Comparison of ENCODE assay signal across 8 cellular contexts in the genomic region with DNA sequence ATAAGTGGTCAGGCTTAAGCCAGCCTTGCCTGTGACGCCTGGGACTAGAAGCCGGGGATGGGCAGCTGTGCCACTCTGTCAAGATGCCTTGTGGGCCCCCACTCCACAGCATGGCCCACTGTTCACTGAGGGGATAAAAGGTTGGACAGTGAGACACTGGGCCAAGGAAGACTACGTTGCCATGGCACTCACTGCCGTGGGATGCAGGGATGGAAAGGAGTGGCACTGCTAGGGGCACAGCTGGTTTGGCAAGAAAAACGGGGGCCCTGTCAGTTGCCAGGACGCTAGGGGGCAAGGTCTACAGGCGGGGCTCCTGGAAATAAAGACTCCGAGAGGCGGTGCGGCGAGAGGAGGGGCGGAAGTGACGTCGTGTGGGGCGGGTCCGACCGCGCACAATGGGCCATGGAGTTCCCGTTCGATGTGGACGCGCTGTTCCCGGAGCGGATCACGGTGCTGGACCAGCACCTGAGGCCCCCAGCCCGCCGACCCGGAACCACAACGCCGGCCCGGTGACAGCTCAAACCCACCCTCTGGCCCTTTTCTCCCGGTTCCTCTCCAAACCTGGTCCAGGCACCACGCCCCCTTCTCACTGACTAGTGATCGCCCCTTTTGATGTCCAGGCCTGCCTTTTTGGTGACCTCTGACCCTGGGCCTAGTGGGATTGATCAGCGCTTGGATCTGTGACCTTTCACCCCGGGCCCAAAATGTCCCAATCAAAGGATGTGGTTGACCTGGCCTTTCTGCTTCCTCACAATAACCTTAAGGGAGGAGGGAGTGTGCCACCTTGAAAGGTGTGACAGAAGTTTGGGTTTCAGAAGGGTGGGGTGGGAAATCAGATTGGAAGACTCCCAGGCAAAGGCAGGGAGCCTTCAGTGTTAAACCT. TPM values are rescaled to one million over a fixed set of nuclear protein-coding genes. Genes with fewer than 3 reads are reported as not detected.
DNase-seq lines count a peak whose midpoint lies in the region; ATAC-seq and TF ChIP-seq lines count a peak whose summit lies in the region.

Gene ATAT1, plus strand, starts transcription at position 391 of the 883 bp plus-strand sequence.

- H2AFZ ChIP-seq in GM23338, result peak within 1 kb of the TSS; percentile 82; the same call in 1 of the 2 replicates
- peak within 1 kb of the TSS; percentile 81 for H2AFZ ChIP-seq in MM.1S (ENCODE audit: low read length)

- peak; percentile 36 to 56 for TF ChIP-seq CTCF in GM23338 (conservative IDR thresholded peaks at IDR 0.05; ENCODE audit: low read depth in 2 of 2)
- peak; percentile 42 for TF ChIP-seq CTCF in MM.1S (IDR thresholded peaks at IDR 0.05; ENCODE audit: low read length)
- no peak for TF ChIP-seq CTCF in glutamatergic neuron (IDR thresholded peaks at IDR 0.05; ENCODE audit: partially characterized antibody, unreplicated experiment)
- TF ChIP-seq CTCF in osteocyte (IDR thresholded peaks at IDR 0.05), result peak; percentile 49
- TF ChIP-seq CTCF in thoracic aorta (IDR thresholded peaks at IDR 0.05), result no peak

- H3K4me3 ChIP-seq in GM23338 (peak within 1 kb of the TSS; percentile 73), MM.1S (ENCODE audit: low read length) (peak within 1 kb of the TSS; percentile 71), SK-N-MC (peak within 1 kb of the TSS; percentile 99), thoracic aorta (peak within 1 kb of the TSS; percentile 81)

- H3K4me1 ChIP-seq in GM23338 (ENCODE audit: insufficient read depth), result peaks cover 14% of the 10 kb centered on the region
- peaks cover 12% of the 10 kb centered on the region; the same call in 1 of the 2 replicates for H3K4me1 ChIP-seq in MM.1S (ENCODE audit: low read length)
- peaks cover 3 to 16% of the 10 kb centered on the region in 2 donors for H3K4me1 ChIP-seq in thoracic aorta (ENCODE audit: control insufficient read depth in 1 of 2, low read depth in 2 of 2)

- H3K9ac ChIP-seq in MM.1S (ENCODE audit: low read length) (peak within 1 kb of the TSS; percentile 71), SK-N-MC (ENCODE audit: insufficient read length) (peak within 1 kb of the TSS; percentile 98)

- H3K4me2 ChIP-seq in GM23338 (peak within 1 kb of the TSS; percentile 91), MM.1S (ENCODE audit: low read depth, low read length) (peak within 1 kb of the TSS; percentile 94)

- H4K20me1 ChIP-seq in GM23338 (replicated peaks; ENCODE audit: insufficient read depth), result no peaks in the 10 kb centered on the region; the same call in 1 of the 2 replicates
- no peaks in the 10 kb centered on the region for H4K20me1 ChIP-seq in MM.1S (ENCODE audit: insufficient read depth, low read length)

- H3K9me2 ChIP-seq in GM23338 (ENCODE audit: insufficient read depth) (no peaks in the 10 kb centered on the region), MM.1S (replicated peaks; ENCODE audit: insufficient read depth, low read length) (no peaks in the 10 kb centered on the region)

- H3K27ac ChIP-seq in GM23338 (ENCODE audit: low read depth) (peak within 1 kb of the TSS; percentile 79), MM.1S (ENCODE audit: low read length) (peak within 1 kb of the TSS; percentile 34; the same call in 1 of the 2 replicates), SK-N-MC (peak within 1 kb of the TSS; percentile 77), thoracic aorta (peak within 1 kb of the TSS; percentile 84 to 94)

- DNase-seq in DMS53 treated with DMSO at 0.1 percent for 48 hours (lab: John Stamatoyannopoulos, UW; ENCODE audit: unreplicated experiment), result peak; percentile 51
- DNase-seq in GM23338 (ENCODE audit: low spot score), result peak; percentile 96
- peak; percentile 81 for DNase-seq in MM.1S
- DNase-seq in SK-N-MC (ENCODE audit: low read depth, low spot score), result no peak
- DNase-seq in activated naive CD4-positive, alpha-beta T cell treated with anti-CD3 and anti-CD28 coated beads, Interleukin-2, amount 50 U/mL, for 72 hours (ENCODE audit: low spot score in 2 of 2), result peak; percentile 80 to 83
- peak; percentile 90 for DNase-seq in glutamatergic neuron
- peak; percentile 93 for DNase-seq in osteocyte (ENCODE audit: extremely low spot score, unreplicated experiment)
- DNase-seq in thoracic aorta (ENCODE audit: low spot score), result peak; percentile 65

- H3K27me3 Mint-ChIP-seq in GM23338 (ENCODE audit: insufficient read depth, low read depth, poor library complexity) (peaks cover 19% of the 10 kb centered on the region), glutamatergic neuron (ENCODE audit: unreplicated experiment) (peaks cover 8% of the 10 kb centered on the region), osteocyte (ENCODE audit: unreplicated experiment) (no peaks in the 10 kb centered on the region)

- H3K4me3 Mint-ChIP-seq in GM23338, result peak within 1 kb of the TSS; percentile 89
- peak within 1 kb of the TSS; percentile 86 for H3K4me3 Mint-ChIP-seq in glutamatergic neuron (ENCODE audit: unreplicated experiment)
- H3K4me3 Mint-ChIP-seq in osteocyte (ENCODE audit: unreplicated experiment), result peak within 1 kb of the TSS; percentile 85

- ATAC-seq in GM23338 (peak; percentile 98), thoracic aorta (ENCODE audit: insufficient number of reproducible peaks, low FRiP score, low read depth) (peak; percentile 80)
- peak; percentile 97 to 99 for ATAC-seq in activated naive CD4-positive, alpha-beta T cell treated with anti-CD3 and anti-CD28 coated beads, Interleukin-2, amount 50 U/mL, for 72 hours

- H3K79me2 ChIP-seq in GM23338 (replicated peaks; ENCODE audit: insufficient read depth) (peaks cover 8% of the 10 kb centered on the region), MM.1S (ENCODE audit: low read length) (peaks cover 2% of the 10 kb centered on the region; the same call in 1 of the 2 replicates)

- H3K9me3 Mint-ChIP-seq in GM23338 (no peaks in the 10 kb centered on the region), glutamatergic neuron (ENCODE audit: unreplicated experiment) (peaks cover 11% of the 10 kb centered on the region), osteocyte (ENCODE audit: unreplicated experiment) (no peaks in the 10 kb centered on the region)
- no peaks in the 10 kb centered on the region for H3K9me3 Mint-ChIP-seq in activated naive CD4-positive, alpha-beta T cell treated with anti-CD3 and anti-CD28 coated beads, Interleukin-2, amount 50 U/mL, for 72 hours

- H3K27ac Mint-ChIP-seq in GM23338, result peak within 1 kb of the TSS; percentile 97
- H3K27ac Mint-ChIP-seq in activated naive CD4-positive, alpha-beta T cell treated with anti-CD3 and anti-CD28 coated beads, Interleukin-2, amount 50 U/mL, for 72 hours, result peak within 1 kb of the TSS; percentile 94 to 97
- peak within 1 kb of the TSS; percentile 98 for H3K27ac Mint-ChIP-seq in glutamatergic neuron (ENCODE audit: unreplicated experiment)
- H3K27ac Mint-ChIP-seq in osteocyte (ENCODE audit: unreplicated experiment), result peak within 1 kb of the TSS; percentile 95

- peaks cover 74% of the 10 kb centered on the region for H3K36me3 Mint-ChIP-seq in GM23338 (ENCODE audit: low read depth)
- H3K36me3 Mint-ChIP-seq in activated naive CD4-positive, alpha-beta T cell treated with anti-CD3 and anti-CD28 coated beads, Interleukin-2, amount 50 U/mL, for 72 hours, result peaks cover 14 to 18% of the 10 kb centered on the region in 2 donors
- peaks cover 7% of the 10 kb centered on the region for H3K36me3 Mint-ChIP-seq in glutamatergic neuron (ENCODE audit: unreplicated experiment)
- peaks cover 26% of the 10 kb centered on the region for H3K36me3 Mint-ChIP-seq in osteocyte (ENCODE audit: unreplicated experiment)

- H3K4me1 Mint-ChIP-seq in GM23338 (peaks cover 14% of the 10 kb centered on the region), glutamatergic neuron (ENCODE audit: low read depth, unreplicated experiment) (peaks cover 19% of the 10 kb centered on the region), osteocyte (ENCODE audit: unreplicated experiment) (peaks cover 15% of the 10 kb centered on the region)

- H3K27me3 ChIP-seq in GM23338 (ENCODE audit: insufficient read depth) (no peaks in the 10 kb centered on the region), MM.1S (replicated peaks; ENCODE audit: insufficient read depth, low read length) (no peaks in the 10 kb centered on the region), thoracic aorta (replicated peaks; ENCODE audit: insufficient read depth) (no peaks in the 10 kb centered on the region)

- H3F3A ChIP-seq in GM23338 (replicated peaks; ENCODE audit: low read depth) (peaks cover 20% of the 10 kb centered on the region), MM.1S (ENCODE audit: insufficient read depth, low read length) (peaks cover 21% of the 10 kb centered on the region; the same call in 1 of the 2 replicates)

- peaks cover 17% of the 10 kb centered on the region for H3K36me3 ChIP-seq in GM23338 (ENCODE audit: insufficient read depth)
- no peaks in the 10 kb centered on the region; the same call in 1 of the 2 replicates for H3K36me3 ChIP-seq in MM.1S (replicated peaks; ENCODE audit: insufficient read depth, low read length)
- H3K36me3 ChIP-seq in SK-N-MC (ENCODE audit: insufficient read depth, low read length), result peaks cover 73% of the 10 kb centered on the region
- H3K36me3 ChIP-seq in thoracic aorta, result peaks cover 19% of the 10 kb centered on the region

- H3K9me3 ChIP-seq in MM.1S (replicated peaks; ENCODE audit: insufficient read depth, low read length) (no peaks in the 10 kb centered on the region), SK-N-MC (ENCODE audit: low read depth, low read length) (no peaks in the 10 kb centered on the region), thoracic aorta (no peaks in the 10 kb centered on the region)

TF ChIP-seq in GM23338, 12 proteins besides CTCF, POLR2A, EP300 and RAD21:
- TF ChIP-seq ETS1 (IDR thresholded peaks at IDR 0.05), result peak; percentile 69
- TF ChIP-seq CREB1 (CRISPR knock-in tag; IDR thresholded peaks at IDR 0.05; ENCODE audit: low read depth), result peak; percentile 90
- TF ChIP-seq POLR2AphosphoS5 (IDR thresholded peaks at IDR 0.05; ENCODE audit: low read depth), result peak; percentile 91
- no peak for TF ChIP-seq EZH2 (IDR thresholded peaks at IDR 0.05; ENCODE audit: low read depth, unreplicated experiment)

RNA-seq across cellular contexts. Expression of gene ATAT1, which starts in this region (rescaled TPM):
- 8.9 and 12.8 TPM in 2 replicates for total RNA-seq in GM23338 (2014; rRNA removed; shearing (Covaris generic))
- polyA plus RNA-seq in GM23338 (2016; fragmentation: Nextera tagmentation; extraction: Ambion mirVana), result 20.6 and 23.0 TPM in 2 replicates
- total RNA-seq in activated naive CD4-positive, alpha-beta T cell treated with anti-CD3 and anti-CD28 coated beads, Interleukin-2, amount 50 U/mL, for 72 hours, result 10 to 100 TPM; 14.5 to 15.1 TPM
- total RNA-seq in glutamatergic neuron (ENCODE audit: unreplicated experiment) (131 TPM), osteocyte (17.3 and 20.0 TPM in 2 replicates), thoracic aorta (10 to 100 TPM in 1 of 2 donors, 1 to 10 TPM in 1; 4.1 to 12.2 TPM)

Comparison
In these comparisons a context has a peak if more than half of its experiments do, and no peak if none do; other contexts are left out.
1. H3K27ac ChIP-seq: peak in every context shown above with its lines; median percentile 89 in thoracic aorta; 79 in GM23338; 77 in SK-N-MC; 34 in MM.1S.
2. CTCF ChIP-seq: peak in GM23338 (2 of 2), MM.1S (single experiment) and osteocyte (single experiment); none in glutamatergic neuron (single experiment) and thoracic aorta (single experiment).
3. Peak in every context shown above with its lines, with median percentiles within 50 percentile points of each other: ATAC-seq, H3K4me3 ChIP-seq, H3K27ac Mint-ChIP-seq and H3K4me3 Mint-ChIP-seq.